ENCODE assay signal across 9 cellular contexts in genomic region chr2:100563407-100564247, GRCh38. TPM values are rescaled to one million over a fixed set of nuclear protein-coding genes. Genes with fewer than 3 reads are reported as not detected.
DNase-seq lines count a peak whose midpoint lies in the region; ATAC-seq, FAIRE-seq and TF ChIP-seq lines count a peak whose summit lies in the region.
"Had no signal": no experiment of that assay in that cellular context is flagged by ENCODE, and none has a peak within 500 bp of the region (broad histone marks: within the 10 kb centered on the region; RNA-seq: fewer than 3 reads in every experiment).

No MANE protein-coding gene starts in this region.

- peak overlapping the region; percentile 90 for H3K27ac Mint-ChIP-seq in activated CD8-positive, alpha-beta T cell treated with anti-CD3 and anti-CD28 coated beads for 36 hours

- H3K4me3 Mint-ChIP-seq in activated CD8-positive, alpha-beta T cell treated with anti-CD3 and anti-CD28 coated beads for 36 hours, result peak overlapping the region; percentile 87

- no peak for FAIRE-seq in RCC 7860 (lab: Jason Lieb, UNC)
- FAIRE-seq: colon had no signal

- CTCF ChIA-PET in activated CD8-positive, alpha-beta T cell treated with anti-CD3 and anti-CD28 coated beads for 36 hours (lab: Charles Lee), result interaction anchor here (0.6 to 1.6 kb wide), 6 partner anchors 8 to 31 kb away, joined by 3 to 5 read pairs (median 3); no protein-coding TSS in a partner anchor

- peak; percentile 4 for ATAC-seq in HG02981 (IDR thresholded peaks at IDR 0.05; ENCODE audit: unreplicated experiment)
- no peak for ATAC-seq in activated CD8-positive, alpha-beta T cell treated with anti-CD3 and anti-CD28 coated beads for 36 hours

- WGBS in spleen, 5 donors, result 23 to 30% (median 27%) methylated on average over 24 of the region's 24 CpGs

- peaks cover 0 to 31% (median 17%) of the 10 kb centered on the region in 6 donors for H3K36me3 ChIP-seq in spleen

- peak overlapping the region; percentile 73 to 98 (median 87) for H3K4me3 ChIP-seq in spleen

- H3K27ac ChIP-seq in spleen, result peak overlapping the region; percentile 90 to 94 (median 93)

- TF ChIP-seq CTCF in activated CD8-positive, alpha-beta T cell treated with anti-CD3 and anti-CD28 coated beads for 36 hours (IDR thresholded peaks at IDR 0.05), result no peak
- no peak for TF ChIP-seq CTCF in spleen (IDR thresholded peaks at IDR 0.05 in 8 of 11, conservative IDR thresholded peaks at IDR 0.05 in 3 of 11)

- no peak for TF ChIP-seq POLR2A in spleen (IDR thresholded peaks at IDR 0.05)

- no peaks in the 10 kb centered on the region for H3K9me3 Mint-ChIP-seq in activated CD8-positive, alpha-beta T cell treated with anti-CD3 and anti-CD28 coated beads for 36 hours

- H3K4me1 Mint-ChIP-seq in activated CD8-positive, alpha-beta T cell treated with anti-CD3 and anti-CD28 coated beads for 36 hours (ENCODE audit: low read depth), result peaks cover 33% of the 10 kb centered on the region

- no peaks in the 10 kb centered on the region for H3K27me3 Mint-ChIP-seq in activated CD8-positive, alpha-beta T cell treated with anti-CD3 and anti-CD28 coated beads for 36 hours

- H3K27me3 ChIP-seq in spleen (replicated peaks in 1 of 7), result no peaks in the 10 kb centered on the region

- H3K9me3 ChIP-seq in spleen, result no peaks in the 10 kb centered on the region

- H3K36me3 Mint-ChIP-seq in activated CD8-positive, alpha-beta T cell treated with anti-CD3 and anti-CD28 coated beads for 36 hours (ENCODE audit: low read depth), result peaks cover 15% of the 10 kb centered on the region

- intact Hi-C loops in activated CD8-positive, alpha-beta T cell treated with anti-CD3 and anti-CD28 coated beads for 36 hours (cut with micrococcal nuclease), result loop anchor here (5.0 kb wide), 1 partner anchor 146 kb away; the partner anchor contains the start of gene CHST10
- intact Hi-C loops in spleen (cut with DNase I; ENCODE audit: low total_unique reads), result no loop called here

- peak; percentile 55 for DNase-seq in DMS53 (lab: John Stamatoyannopoulos, UW)
- DNase-seq in DMS53 treated with DMSO at 0.1 percent for 48 hours (lab: John Stamatoyannopoulos, UW; ENCODE audit: unreplicated experiment), result no peak
- DNase-seq in activated CD8-positive, alpha-beta T cell treated with anti-CD3 and anti-CD28 coated beads for 36 hours, result no peak
- DNase-seq in hepatic stellate cell (ENCODE audit: low spot score), result peak; percentile 21
- DNase-seq in spleen, result peak; percentile 79
- DNase-seq in RKO (ENCODE audit: low spot score), result no peak
- DNase-seq in RCC 7860 (ENCODE audit: low spot score), result no peak

- H3K4me1 ChIP-seq in spleen, result peaks cover 2 to 28% (median 23%) of the 10 kb centered on the region in 6 donors

- POLR2A ChIA-PET in activated CD8-positive, alpha-beta T cell treated with anti-CD3 and anti-CD28 coated beads for 36 hours (lab: Charles Lee), result interaction anchor here (0.6 to 3.5 kb wide), 6 partner anchors 11 to 486 kb away, joined by 3 to 24 read pairs (median 8); partner anchors contain the start of gene RPL31

RNA-seq across cellular contexts. Expression of gene PDCL3, which starts 0.8 kb away (rescaled TPM):
- total RNA-seq in activated CD8-positive, alpha-beta T cell treated with anti-CD3 and anti-CD28 coated beads for 36 hours, result 10 to 100 TPM; 31.9 to 35.7 TPM
- total RNA-seq in spleen, result 10 to 100 TPM in 6 of 7 donors, 1 to 10 TPM in 1; 9.4 to 17.1 (median 12.5) TPM
- 10 to 100 TPM; 19.3 to 25.1 (median 22.7) TPM for polyA plus RNA-seq in spleen

Comparison
In these comparisons a context has a peak if more than half of its experiments do, and no peak if none do; other contexts are left out.
1. DNase-seq: peak in DMS53 (single experiment), hepatic stellate cell (single experiment) and spleen (single experiment); none in DMS53 treated with DMSO at 0.1 percent for 48 hours (single experiment), activated CD8-positive, alpha-beta T cell treated with anti-CD3 and anti-CD28 coated beads for 36 hours (single experiment), RKO (single experiment) and RCC 7860 (single experiment).